ENCODE assay signal across 9 cellular contexts in genomic region chr15:64459382-64459781, GRCh38. TPM values are rescaled to one million over a fixed set of nuclear protein-coding genes. Genes with fewer than 3 reads are reported as not detected.
A peak's percentile ranks its signal among the peaks of the same experiment; 100 is the strongest.
DNase-seq lines count a peak whose midpoint lies in the region; ATAC-seq and TF ChIP-seq lines count a peak whose summit lies in the region.
"Had no signal": no experiment of that assay in that cellular context is flagged by ENCODE, and none has a peak within 500 bp of the region (broad histone marks: within the 10 kb centered on the region; RNA-seq: fewer than 3 reads in every experiment).

No MANE protein-coding gene starts in this region.

- peak overlapping the region; percentile 89 to 90 for H3K4me3 Mint-ChIP-seq in activated T-cell treated with anti-CD3 and anti-CD28 coated beads, Interleukin-2, amount 50 U/mL, for 72 hours
- H3K4me3 Mint-ChIP-seq in T-cell = peak overlapping the region; percentile 81 to 90 (median 88)
- H3K4me3 Mint-ChIP-seq in glutamatergic neuron (ENCODE audit: unreplicated experiment) = peak overlapping the region; percentile 87
- peak overlapping the region; percentile 89 for H3K4me3 Mint-ChIP-seq in type B pancreatic cell

- peaks cover 74% of the 10 kb centered on the region for H3K4me1 Mint-ChIP-seq in activated T-cell treated with anti-CD3 and anti-CD28 coated beads, Interleukin-2, amount 50 U/mL, for 72 hours (ENCODE audit: low read depth)
- H3K4me1 Mint-ChIP-seq in T-cell = peaks cover 73 to 79% (median 76%) of the 10 kb centered on the region in 3 donors
- H3K4me1 Mint-ChIP-seq in glutamatergic neuron (ENCODE audit: low read depth, unreplicated experiment) = peaks cover 40% of the 10 kb centered on the region
- peaks cover 69% of the 10 kb centered on the region for H3K4me1 Mint-ChIP-seq in type B pancreatic cell (ENCODE audit: unreplicated experiment)

- POLR2A ChIA-PET in T-cell (lab: Charles Lee) = no interaction called here

- peaks cover 0 to 4% of the 10 kb centered on the region in 2 donors for H3K36me3 Mint-ChIP-seq in activated T-cell treated with anti-CD3 and anti-CD28 coated beads, Interleukin-2, amount 50 U/mL, for 72 hours (ENCODE audit: insufficient read depth in 2 of 2)
- H3K36me3 Mint-ChIP-seq in T-cell = peaks cover 4% of the 10 kb centered on the region
- H3K36me3 Mint-ChIP-seq in glutamatergic neuron (ENCODE audit: unreplicated experiment) = no peaks in the 10 kb centered on the region
- no peaks in the 10 kb centered on the region for H3K36me3 Mint-ChIP-seq in type B pancreatic cell

- no peak for ATAC-seq in activated T-cell treated with anti-CD3 and anti-CD28 coated beads, Interleukin-2, amount 50 U/mL, for 72 hours (replicated peaks in 1 of 2)
- ATAC-seq in T-cell (replicated peaks in 1 of 4) = no peak

- peak overlapping the region; percentile 76 for H3K27ac Mint-ChIP-seq in activated T-cell treated with anti-CD3 and anti-CD28 coated beads, Interleukin-2, amount 50 U/mL, for 72 hours
- H3K27ac Mint-ChIP-seq in T-cell (peak overlapping the region; percentile 77 to 95), glutamatergic neuron (ENCODE audit: unreplicated experiment) (peak overlapping the region; percentile 91), type B pancreatic cell (peak overlapping the region; percentile 61)

- TF ChIP-seq CTCF in glutamatergic neuron (IDR thresholded peaks at IDR 0.05; ENCODE audit: partially characterized antibody, unreplicated experiment) (no peak), type B pancreatic cell (conservative IDR thresholded peaks at IDR 0.05) (no peak)

- no peaks in the 10 kb centered on the region for H3K27me3 Mint-ChIP-seq in activated T-cell treated with anti-CD3 and anti-CD28 coated beads, Interleukin-2, amount 50 U/mL, for 72 hours (ENCODE audit: low read depth)
- H3K27me3 Mint-ChIP-seq in T-cell (no peaks in the 10 kb centered on the region), glutamatergic neuron (ENCODE audit: unreplicated experiment) (peaks cover 10% of the 10 kb centered on the region), type B pancreatic cell (no peaks in the 10 kb centered on the region)

- CTCF ChIA-PET in T-cell (lab: Charles Lee) = interaction anchor here in 1 of 2 donors (0.7 to 1.2 kb wide), 2 partner anchors 32 to 138 kb away, joined by 3 to 8 read pairs; no protein-coding TSS in a partner anchor

- no peak for DNase-seq in activated T-cell treated with anti-CD3 and anti-CD28 coated beads, Interleukin-2, amount 50 U/mL, for 72 hours
- DNase-seq in activated T-cell treated with anti-CD3 and anti-CD28 coated beads, Interleukin-2, amount 50 U/mL, for 1 hour = no peak
- DNase-seq in T-cell (no peak), glutamatergic neuron (no peak), type B pancreatic cell (ENCODE audit: extremely low spot score, unreplicated experiment) (no peak), NCI-H748 (lab: John Stamatoyannopoulos, UW; ENCODE audit: unreplicated experiment) (no peak), hepatic stellate cell (ENCODE audit: low spot score) (no peak), hippocampal formation (lab: John Stamatoyannopoulos, UW) (no peak)
- DNase-seq: colonic mucosa had no signal

- H3K9me3 Mint-ChIP-seq in activated T-cell treated with anti-CD3 and anti-CD28 coated beads, Interleukin-2, amount 50 U/mL, for 72 hours = no peaks in the 10 kb centered on the region
- H3K9me3 Mint-ChIP-seq in T-cell (no peaks in the 10 kb centered on the region), glutamatergic neuron (ENCODE audit: unreplicated experiment) (peaks cover 11% of the 10 kb centered on the region), type B pancreatic cell (no peaks in the 10 kb centered on the region)

RNA-seq across cellular contexts. Expression of gene ZNF609, which starts 1.0 kb away (rescaled TPM):
- total RNA-seq in activated T-cell treated with anti-CD3 and anti-CD28 coated beads, Interleukin-2, amount 50 U/mL, for 72 hours = 10 to 100 TPM; 43.9 to 52.6 TPM
- total RNA-seq in T-cell (10 to 100 TPM; 52.7 to 81.8 (median 59.3) TPM), glutamatergic neuron (ENCODE audit: unreplicated experiment) (80.5 TPM), type B pancreatic cell (ENCODE audit: low replicate concordance) (51.5 and 53.1 TPM in 2 replicates)
